22 cellular contexts compared by ENCODE assay signal in genomic region chr10:115801457-115801856, GRCh38.
"Had no signal": no experiment of that assay in that cellular context is flagged by ENCODE, and none has a peak within 500 bp of the region (broad histone marks: within the 10 kb centered on the region; RNA-seq: fewer than 3 reads in every experiment).

No MANE protein-coding gene starts in this region.

- H3K36me3 ChIP-seq: SJSA1 had no signal

- H3K27ac ChIP-seq: SJSA1, SK-N-MC had no signal

- DNase-seq: Karpas-422, KBM-7, MV-4-11, NCI-H1048, NCI-H1105, NCI-H1417, NCI-H1436 treated with DMSO at 0.1 percent for 48 hours, NCI-H1694, NCI-H187 treated with DMSO at 0.1 percent for 48 hours, NCI-H2029 treated with DMSO at 0.1 percent for 48 hours, NCI-H2171, NCI-H226, NCI-H446, NCI-H510A, NCI-H524 treated with DMSO at 0.1 percent for 48 hours, NCI-H69, NCI-H774, Right ventricle myocardium superior, RPMI8226, SIG-M5 had no signal

- H3K4me1 ChIP-seq: SJSA1 had no signal

- H3K9me3 ChIP-seq: SJSA1 had no signal

- H3K4me3 ChIP-seq: SJSA1, SK-N-MC had no signal

- H3K27me3 ChIP-seq: SJSA1 had no signal
